Comparison of ENCODE assay signal across 1 cellular context in the genomic region with DNA sequence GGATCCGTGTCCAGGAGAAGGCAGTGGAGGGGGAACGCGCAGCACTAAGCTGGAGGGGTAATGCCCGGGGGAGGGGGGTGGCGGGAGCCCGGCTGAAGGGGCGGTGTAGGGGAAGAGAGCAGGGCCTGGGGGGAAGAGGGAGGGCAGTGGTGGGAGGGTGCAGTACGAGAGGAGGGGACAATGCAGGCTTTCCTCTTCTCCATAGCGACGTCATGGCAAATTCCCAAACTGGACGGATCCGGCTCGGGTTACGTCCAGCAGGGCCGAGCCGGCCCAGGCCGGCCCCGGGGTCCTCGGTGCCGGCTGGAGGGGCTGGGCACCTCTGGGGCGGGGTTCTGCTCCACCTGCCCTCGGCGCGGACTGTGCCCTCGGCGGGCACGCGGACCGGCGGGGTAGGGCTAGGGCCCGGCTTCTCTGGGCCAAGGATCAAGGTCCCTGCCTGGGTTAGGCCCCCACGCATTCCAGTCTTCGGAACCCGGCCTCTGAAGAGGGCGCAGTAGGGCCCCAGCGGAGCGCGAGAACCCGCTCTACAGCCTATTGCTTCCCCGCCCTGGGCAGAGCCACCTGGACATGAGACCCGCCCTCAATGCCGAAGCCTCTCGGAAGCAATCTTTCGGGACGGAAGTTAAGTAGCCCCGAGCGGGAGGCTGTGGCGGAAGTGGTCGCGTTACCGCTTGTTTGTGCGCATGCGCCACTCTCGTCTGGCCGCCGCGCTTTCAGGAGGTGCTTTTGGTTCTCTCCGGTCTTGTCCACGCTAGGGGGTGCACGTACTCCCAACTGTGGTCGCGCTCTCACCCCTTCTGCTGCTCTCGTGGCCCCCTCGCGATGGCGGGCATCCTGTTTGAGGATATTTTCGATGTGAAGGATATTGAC.
TF ChIP-seq lines count a peak whose summit lies in the region.

No MANE protein-coding gene starts in this region.

TF ChIP-seq in HepG2, 621 proteins besides CTCF, POLR2A, EP300 and RAD21 (continued from another document and continues in another):
- TF ChIP-seq TP53 (CRISPR knock-in tag; conservative IDR thresholded peaks at IDR 0.05) = no peak; the same call in 1 of the 2 replicates
- peak; percentile 70; the same call in 1 of the 2 replicates for TF ChIP-seq MTA1 (CRISPR knock-in tag; IDR thresholded peaks at IDR 0.05; ENCODE audit: borderline replicate concordance)
- no peak for TF ChIP-seq NFKBIZ (CRISPR knock-in tag; IDR thresholded peaks at IDR 0.05)
- TF ChIP-seq FOXK1 (CRISPR knock-in tag; IDR thresholded peaks at IDR 0.05; ENCODE audit: borderline replicate concordance, low read depth) = peak; percentile 45; the same call in 1 of the 2 replicates
- TF ChIP-seq, protein P1, sequence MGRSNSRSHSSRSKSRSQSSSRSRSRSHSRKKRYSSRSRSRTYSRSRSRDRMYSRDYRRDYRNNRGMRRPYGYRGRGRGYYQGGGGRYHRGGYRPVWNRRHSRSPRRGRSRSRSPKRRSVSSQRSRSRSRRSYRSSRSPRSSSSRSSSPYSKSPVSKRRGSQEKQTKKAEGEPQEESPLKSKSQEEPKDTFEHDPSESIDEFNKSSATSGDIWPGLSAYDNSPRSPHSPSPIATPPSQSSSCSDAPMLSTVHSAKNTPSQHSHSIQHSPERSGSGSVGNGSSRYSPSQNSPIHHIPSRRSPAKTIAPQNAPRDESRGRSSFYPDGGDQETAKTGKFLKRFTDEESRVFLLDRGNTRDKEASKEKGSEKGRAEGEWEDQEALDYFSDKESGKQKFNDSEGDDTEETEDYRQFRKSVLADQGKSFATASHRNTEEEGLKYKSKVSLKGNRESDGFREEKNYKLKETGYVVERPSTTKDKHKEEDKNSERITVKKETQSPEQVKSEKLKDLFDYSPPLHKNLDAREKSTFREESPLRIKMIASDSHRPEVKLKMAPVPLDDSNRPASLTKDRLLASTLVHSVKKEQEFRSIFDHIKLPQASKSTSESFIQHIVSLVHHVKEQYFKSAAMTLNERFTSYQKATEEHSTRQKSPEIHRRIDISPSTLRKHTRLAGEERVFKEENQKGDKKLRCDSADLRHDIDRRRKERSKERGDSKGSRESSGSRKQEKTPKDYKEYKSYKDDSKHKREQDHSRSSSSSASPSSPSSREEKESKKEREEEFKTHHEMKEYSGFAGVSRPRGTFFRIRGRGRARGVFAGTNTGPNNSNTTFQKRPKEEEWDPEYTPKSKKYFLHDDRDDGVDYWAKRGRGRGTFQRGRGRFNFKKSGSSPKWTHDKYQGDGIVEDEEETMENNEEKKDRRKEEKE (IDR thresholded peaks at IDR 0.05) = no peak
- no peak for TF ChIP-seq ZNF10 (CRISPR knock-in tag; IDR thresholded peaks at IDR 0.05; ENCODE audit: borderline replicate concordance, low read depth)
- TF ChIP-seq ZSCAN25 (CRISPR knock-in tag; IDR thresholded peaks at IDR 0.05) = peak; percentile 90
- TF ChIP-seq ZNF883 (CRISPR knock-in tag; IDR thresholded peaks at IDR 0.05; ENCODE audit: not compliant biosample characterization) = peak; percentile 42
- TF ChIP-seq, protein P2, sequence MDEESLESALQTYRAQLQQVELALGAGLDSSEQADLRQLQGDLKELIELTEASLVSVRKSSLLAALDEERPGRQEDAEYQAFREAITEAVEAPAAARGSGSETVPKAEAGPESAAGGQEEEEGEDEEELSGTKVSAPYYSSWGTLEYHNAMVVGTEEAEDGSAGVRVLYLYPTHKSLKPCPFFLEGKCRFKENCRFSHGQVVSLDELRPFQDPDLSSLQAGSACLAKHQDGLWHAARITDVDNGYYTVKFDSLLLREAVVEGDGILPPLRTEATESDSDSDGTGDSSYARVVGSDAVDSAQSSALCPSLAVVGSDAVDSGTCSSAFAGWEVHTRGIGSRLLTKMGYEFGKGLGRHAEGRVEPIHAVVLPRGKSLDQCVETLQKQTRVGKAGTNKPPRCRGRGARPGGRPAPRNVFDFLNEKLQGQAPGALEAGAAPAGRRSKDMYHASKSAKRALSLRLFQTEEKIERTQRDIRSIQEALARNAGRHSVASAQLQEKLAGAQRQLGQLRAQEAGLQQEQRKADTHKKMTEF (CRISPR knock-in tag; IDR thresholded peaks at IDR 0.05) = peak; percentile 88
- TF ChIP-seq DNMT3B (CRISPR knock-in tag; conservative IDR thresholded peaks at IDR 0.05) = peak; percentile 91; the same call in 1 of the 2 replicates
- TF ChIP-seq NFE2 (CRISPR knock-in tag; IDR thresholded peaks at IDR 0.05) = no peak
- peak; percentile 74 for TF ChIP-seq NAIF1 (CRISPR knock-in tag; IDR thresholded peaks at IDR 0.05; ENCODE audit: borderline replicate concordance)
- TF ChIP-seq ZNF550 (CRISPR knock-in tag; IDR thresholded peaks at IDR 0.05; ENCODE audit: borderline replicate concordance) = no peak
- TF ChIP-seq, protein P3, sequence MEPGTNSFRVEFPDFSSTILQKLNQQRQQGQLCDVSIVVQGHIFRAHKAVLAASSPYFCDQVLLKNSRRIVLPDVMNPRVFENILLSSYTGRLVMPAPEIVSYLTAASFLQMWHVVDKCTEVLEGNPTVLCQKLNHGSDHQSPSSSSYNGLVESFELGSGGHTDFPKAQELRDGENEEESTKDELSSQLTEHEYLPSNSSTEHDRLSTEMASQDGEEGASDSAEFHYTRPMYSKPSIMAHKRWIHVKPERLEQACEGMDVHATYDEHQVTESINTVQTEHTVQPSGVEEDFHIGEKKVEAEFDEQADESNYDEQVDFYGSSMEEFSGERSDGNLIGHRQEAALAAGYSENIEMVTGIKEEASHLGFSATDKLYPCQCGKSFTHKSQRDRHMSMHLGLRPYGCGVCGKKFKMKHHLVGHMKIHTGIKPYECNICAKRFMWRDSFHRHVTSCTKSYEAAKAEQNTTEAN (CRISPR knock-in tag; conservative IDR thresholded peaks at IDR 0.05) = peak; percentile 56; the same call in 1 of the 2 replicates
- no peak for TF ChIP-seq LCORL (IDR thresholded peaks at IDR 0.05)
- TF ChIP-seq LCORL (CRISPR knock-in tag; IDR thresholded peaks at IDR 0.05) = peak; percentile 86; the same call in 1 of the 2 replicates
- no peak for TF ChIP-seq NPAS2 (CRISPR knock-in tag; IDR thresholded peaks at IDR 0.05; ENCODE audit: borderline replicate concordance)
- TF ChIP-seq, protein P4, sequence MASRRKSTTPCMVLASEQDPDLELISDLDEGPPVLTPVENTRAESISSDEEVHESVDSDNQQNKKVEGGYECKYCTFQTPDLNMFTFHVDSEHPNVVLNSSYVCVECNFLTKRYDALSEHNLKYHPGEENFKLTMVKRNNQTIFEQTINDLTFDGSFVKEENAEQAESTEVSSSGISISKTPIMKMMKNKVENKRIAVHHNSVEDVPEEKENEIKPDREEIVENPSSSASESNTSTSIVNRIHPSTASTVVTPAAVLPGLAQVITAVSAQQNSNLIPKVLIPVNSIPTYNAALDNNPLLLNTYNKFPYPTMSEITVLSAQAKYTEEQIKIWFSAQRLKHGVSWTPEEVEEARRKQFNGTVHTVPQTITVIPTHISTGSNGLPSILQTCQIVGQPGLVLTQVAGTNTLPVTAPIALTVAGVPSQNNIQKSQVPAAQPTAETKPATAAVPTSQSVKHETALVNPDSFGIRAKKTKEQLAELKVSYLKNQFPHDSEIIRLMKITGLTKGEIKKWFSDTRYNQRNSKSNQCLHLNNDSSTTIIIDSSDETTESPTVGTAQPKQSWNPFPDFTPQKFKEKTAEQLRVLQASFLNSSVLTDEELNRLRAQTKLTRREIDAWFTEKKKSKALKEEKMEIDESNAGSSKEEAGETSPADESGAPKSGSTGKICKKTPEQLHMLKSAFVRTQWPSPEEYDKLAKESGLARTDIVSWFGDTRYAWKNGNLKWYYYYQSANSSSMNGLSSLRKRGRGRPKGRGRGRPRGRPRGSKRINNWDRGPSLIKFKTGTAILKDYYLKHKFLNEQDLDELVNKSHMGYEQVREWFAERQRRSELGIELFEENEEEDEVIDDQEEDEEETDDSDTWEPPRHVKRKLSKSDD (CRISPR knock-in tag; IDR thresholded peaks at IDR 0.05; ENCODE audit: low read depth) = peak; percentile 83; the same call in 1 of the 2 replicates
- TF ChIP-seq SIX1 (CRISPR knock-in tag; IDR thresholded peaks at IDR 0.05; ENCODE audit: borderline replicate concordance) = no peak; the same call in 1 of the 2 replicates
- TF ChIP-seq ZNF737 (CRISPR knock-in tag; IDR thresholded peaks at IDR 0.05; ENCODE audit: borderline replicate concordance) = no peak; the same call in 1 of the 2 replicates
- TF ChIP-seq, protein P5, sequence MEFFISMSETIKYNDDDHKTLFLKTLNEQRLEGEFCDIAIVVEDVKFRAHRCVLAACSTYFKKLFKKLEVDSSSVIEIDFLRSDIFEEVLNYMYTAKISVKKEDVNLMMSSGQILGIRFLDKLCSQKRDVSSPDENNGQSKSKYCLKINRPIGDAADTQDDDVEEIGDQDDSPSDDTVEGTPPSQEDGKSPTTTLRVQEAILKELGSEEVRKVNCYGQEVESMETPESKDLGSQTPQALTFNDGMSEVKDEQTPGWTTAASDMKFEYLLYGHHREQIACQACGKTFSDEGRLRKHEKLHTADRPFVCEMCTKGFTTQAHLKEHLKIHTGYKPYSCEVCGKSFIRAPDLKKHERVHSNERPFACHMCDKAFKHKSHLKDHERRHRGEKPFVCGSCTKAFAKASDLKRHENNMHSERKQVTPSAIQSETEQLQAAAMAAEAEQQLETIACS (CRISPR knock-in tag; IDR thresholded peaks at IDR 0.05) = peak; percentile 82
- peak; percentile 16; the same call in 1 of the 2 replicates for TF ChIP-seq EEA1 (CRISPR knock-in tag; IDR thresholded peaks at IDR 0.05; ENCODE audit: borderline replicate concordance)
- peak; percentile 50; the same call in 1 of the 2 replicates for TF ChIP-seq ARNT2 (CRISPR knock-in tag; IDR thresholded peaks at IDR 0.05; ENCODE audit: low read depth)
- TF ChIP-seq, protein P6, sequence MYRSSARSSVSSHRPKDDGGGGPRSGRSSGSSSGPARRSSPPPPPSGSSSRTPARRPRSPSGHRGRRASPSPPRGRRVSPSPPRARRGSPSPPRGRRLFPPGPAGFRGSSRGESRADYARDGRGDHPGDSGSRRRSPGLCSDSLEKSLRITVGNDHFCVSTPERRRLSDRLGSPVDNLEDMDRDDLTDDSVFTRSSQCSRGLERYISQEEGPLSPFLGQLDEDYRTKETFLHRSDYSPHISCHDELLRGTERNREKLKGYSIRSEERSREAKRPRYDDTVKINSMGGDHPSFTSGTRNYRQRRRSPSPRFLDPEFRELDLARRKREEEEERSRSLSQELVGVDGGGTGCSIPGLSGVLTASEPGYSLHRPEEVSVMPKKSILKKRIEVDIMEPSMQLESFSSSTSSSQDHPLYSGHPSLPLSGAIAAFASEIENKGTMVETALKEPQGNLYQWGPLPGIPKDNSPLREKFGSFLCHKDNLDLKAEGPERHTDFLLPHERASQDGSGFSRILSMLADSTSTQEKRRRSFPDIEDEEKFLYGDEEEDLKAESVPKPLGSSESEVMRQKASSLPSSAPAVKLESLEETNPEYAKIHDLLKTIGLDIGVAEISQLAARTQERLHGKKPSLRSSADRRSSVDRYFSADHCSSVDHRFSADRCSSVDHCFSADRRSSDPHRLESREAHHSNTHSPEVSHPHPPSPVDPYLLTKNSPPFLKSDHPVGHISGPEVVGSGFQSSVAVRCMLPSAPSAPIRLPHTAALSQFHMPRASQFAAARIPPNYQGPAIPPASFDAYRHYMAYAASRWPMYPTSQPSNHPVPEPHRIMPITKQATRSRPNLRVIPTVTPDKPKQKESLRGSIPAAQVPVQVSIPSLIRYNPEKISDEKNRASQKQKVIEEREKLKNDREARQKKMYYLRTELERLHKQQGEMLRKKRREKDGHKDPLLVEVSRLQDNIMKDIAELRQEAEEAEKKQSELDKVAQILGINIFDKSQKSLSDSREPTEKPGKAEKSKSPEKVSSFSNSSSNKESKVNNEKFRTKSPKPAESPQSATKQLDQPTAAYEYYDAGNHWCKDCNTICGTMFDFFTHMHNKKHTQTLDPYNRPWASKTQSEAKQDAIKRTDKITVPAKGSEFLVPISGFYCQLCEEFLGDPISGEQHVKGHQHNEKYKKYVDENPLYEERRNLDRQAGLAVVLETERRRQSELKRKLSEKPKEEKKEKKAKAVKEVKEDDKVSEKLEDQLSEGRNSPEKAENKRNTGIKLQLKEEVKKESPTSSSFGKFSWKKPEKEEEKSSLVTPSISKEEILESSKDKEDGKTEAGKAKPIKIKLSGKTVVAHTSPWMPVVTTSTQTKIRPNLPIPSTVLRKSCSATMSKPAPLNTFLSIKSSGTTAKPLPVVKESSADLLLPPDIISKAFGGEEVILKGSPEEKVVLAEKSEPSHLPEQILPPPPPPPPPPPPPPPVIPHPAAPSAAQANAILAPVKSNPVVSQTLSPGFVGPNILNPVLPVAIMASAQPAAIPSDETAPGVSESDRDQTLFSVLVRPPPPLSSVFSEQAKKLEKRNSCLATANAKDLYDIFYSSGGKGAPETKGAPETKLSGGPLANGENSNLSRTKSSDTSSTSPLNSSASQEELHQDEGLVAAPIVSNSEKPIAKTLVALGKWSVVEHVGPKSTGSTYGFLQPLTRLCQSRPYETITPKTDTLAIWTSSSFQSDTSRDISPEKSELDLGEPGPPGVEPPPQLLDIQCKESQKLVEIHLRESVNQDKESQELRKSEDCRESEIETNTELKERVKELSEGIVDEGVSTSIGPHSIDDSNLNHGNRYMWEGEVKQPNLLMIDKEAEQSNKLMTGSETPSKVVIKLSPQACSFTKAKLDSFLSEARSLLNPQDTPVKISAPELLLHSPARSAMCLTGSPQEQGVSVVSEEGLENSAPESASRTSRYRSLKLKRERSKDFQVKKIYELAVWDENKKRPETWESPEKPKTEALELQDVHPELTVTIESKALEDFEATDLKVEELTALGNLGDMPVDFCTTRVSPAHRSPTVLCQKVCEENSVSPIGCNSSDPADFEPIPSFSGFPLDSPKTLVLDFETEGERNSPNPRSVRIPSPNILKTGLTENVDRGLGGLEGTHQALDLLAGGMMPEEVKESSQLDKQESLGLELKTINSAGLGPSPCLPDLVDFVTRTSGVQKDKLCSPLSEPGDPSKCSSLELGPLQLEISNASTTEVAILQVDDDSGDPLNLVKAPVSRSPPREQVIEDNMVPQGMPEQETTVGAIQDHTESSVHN (CRISPR knock-in tag; IDR thresholded peaks at IDR 0.05) = peak; percentile 56; the same call in 1 of the 2 replicates
- peak; percentile 91 for TF ChIP-seq ZFX (CRISPR knock-in tag; IDR thresholded peaks at IDR 0.05; ENCODE audit: low read depth)
- TF ChIP-seq MYC (CRISPR knock-in tag; IDR thresholded peaks at IDR 0.05; ENCODE audit: borderline replicate concordance) = peak; percentile 88
- TF ChIP-seq KLF13 (CRISPR knock-in tag; IDR thresholded peaks at IDR 0.05) = no peak
- no peak for TF ChIP-seq SMC3 (IDR thresholded peaks at IDR 0.05; ENCODE audit: low read length)
- TF ChIP-seq GZF1 (CRISPR knock-in tag; IDR thresholded peaks at IDR 0.05) = no peak
- TF ChIP-seq, protein P7, sequence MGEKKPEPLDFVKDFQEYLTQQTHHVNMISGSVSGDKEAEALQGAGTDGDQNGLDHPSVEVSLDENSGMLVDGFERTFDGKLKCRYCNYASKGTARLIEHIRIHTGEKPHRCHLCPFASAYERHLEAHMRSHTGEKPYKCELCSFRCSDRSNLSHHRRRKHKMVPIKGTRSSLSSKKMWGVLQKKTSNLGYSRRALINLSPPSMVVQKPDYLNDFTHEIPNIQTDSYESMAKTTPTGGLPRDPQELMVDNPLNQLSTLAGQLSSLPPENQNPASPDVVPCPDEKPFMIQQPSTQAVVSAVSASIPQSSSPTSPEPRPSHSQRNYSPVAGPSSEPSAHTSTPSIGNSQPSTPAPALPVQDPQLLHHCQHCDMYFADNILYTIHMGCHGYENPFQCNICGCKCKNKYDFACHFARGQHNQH (CRISPR knock-in tag; IDR thresholded peaks at IDR 0.05) = peak; percentile 83; the same call in 1 of the 2 replicates
- peak; percentile 88 for TF ChIP-seq ZNF878 (CRISPR knock-in tag; IDR thresholded peaks at IDR 0.05)
